ENCODE assay signal across 13 cellular contexts in genomic region chr22:34344702-34345101, GRCh38.
DNase-seq lines count a peak whose midpoint lies in the region; ATAC-seq, FAIRE-seq and TF ChIP-seq lines count a peak whose summit lies in the region.
"Had no signal": no experiment of that assay in that cellular context is flagged by ENCODE, and none has a peak within 500 bp of the region (broad histone marks: within the 10 kb centered on the region; RNA-seq: fewer than 3 reads in every experiment).

No MANE protein-coding gene starts in this region.

- H3K23ac ChIP-seq in H1 (ENCODE audit: insufficient read length) (no peak overlapping the region), mesendoderm (ENCODE audit: low read length) (no peak overlapping the region)

- H3K36me3 ChIP-seq in H1 (ENCODE audit: control insufficient read depth in 2 of 4, insufficient read depth in 4 of 4, low read length in 3 of 4) (no peaks in the 10 kb centered on the region), mesendoderm (ENCODE audit: control insufficient read depth, insufficient read depth, low read length) (no peaks in the 10 kb centered on the region), Peyer's patch (no peaks in the 10 kb centered on the region)
- H3K36me3 ChIP-seq: HAP-1 had no signal

- peak; percentile 12 for DNase-seq in NCI-H82 (lab: John Stamatoyannopoulos, UW)
- no peak for DNase-seq in NCI-H82 treated with DMSO at 0.1 percent for 48 hours (lab: John Stamatoyannopoulos, UW; ENCODE audit: unreplicated experiment)
- DNase-seq in left ventricle myocardium superior: no peak
- DNase-seq in Right ventricle myocardium superior: no peak
- DNase-seq in H1 (ENCODE audit: low read depth in 1 of 2, low spot score in 2 of 2): no peak
- DNase-seq in mesendoderm: peak; percentile 56
- no peak for DNase-seq in Peyer's patch
- DNase-seq in NCI-H526 treated with DMSO at 0.1 percent for 48 hours (lab: John Stamatoyannopoulos, UW): no peak
- DNase-seq: CD8-positive, alpha-beta memory T cell; DMS53; GOT3 had no signal

- H2AK5ac ChIP-seq in H1 (ENCODE audit: low read depth, low read length) (no peak overlapping the region), mesendoderm (ENCODE audit: low read length) (no peak overlapping the region)

- no peak overlapping the region for H2BK20ac ChIP-seq in H1 (ENCODE audit: low read length)

- no peak for TF ChIP-seq EP300 in H1 (IDR thresholded peaks at IDR 0.05; ENCODE audit: borderline replicate concordance in 1 of 2, low read depth in 2 of 2, low read length in 2 of 2)

- WGBS in H1 (ENCODE audit: extremely low coverage in 1 of 2, insufficient coverage in 1 of 2, insufficient read length in 1 of 2, insufficient replicate concordance in 2 of 2, low coverage in 1 of 2, low lambda C conversion rate in 2 of 2, missing lambda C conversion rate in 1 of 2), 2 experiments: 77% methylated on average over 1 of the region's 1 CpG; no CpG with 5 or more reads in 1 of the 2 experiments
- no CpG with 5 or more reads among the region's 1 CpG for WGBS in mesendoderm (ENCODE audit: extremely low coverage, insufficient coverage, low lambda C conversion rate)

- H3K56ac ChIP-seq in H1 (replicated peaks; ENCODE audit: insufficient read length, low read depth, low read length): no peak overlapping the region
- no peak overlapping the region for H3K56ac ChIP-seq in mesendoderm (ENCODE audit: low read length)

- peak; percentile 43 to 55 for TF ChIP-seq RAD21 in H1 (IDR thresholded peaks at IDR 0.05 in 1 of 2, conservative IDR thresholded peaks at IDR 0.05 in 1 of 2; ENCODE audit: low read depth in 2 of 2, low read length in 2 of 2)

- TF ChIP-seq CTCF in H1 (IDR thresholded peaks at IDR 0.05; ENCODE audit: control extremely low read depth in 1 of 3, insufficient read depth in 1 of 3, low read depth in 1 of 3, low read length in 3 of 3) (peak in 1 of 3 experiments; percentile 16; a peak in 1 of 4 replicates), Peyer's patch (IDR thresholded peaks at IDR 0.05) (peak in 3 of 6 experiments; percentile 7 to 24 (median 7))

- H3K79me1 ChIP-seq in H1 (ENCODE audit: low read depth, low read length) (no peaks in the 10 kb centered on the region), mesendoderm (ENCODE audit: low read length) (no peaks in the 10 kb centered on the region)

- H3K27me3 ChIP-seq in H1 (replicated peaks in 1 of 4; ENCODE audit: control insufficient read depth in 3 of 4, extremely low read depth in 1 of 4, insufficient read depth in 3 of 4, low read length in 3 of 4) (no peaks in the 10 kb centered on the region), mesendoderm (ENCODE audit: insufficient read depth, low read length, poor library complexity) (no peaks in the 10 kb centered on the region), Peyer's patch (no peaks in the 10 kb centered on the region)

- no peaks in the 10 kb centered on the region for H3K9me3 ChIP-seq in H1 (ENCODE audit: insufficient read depth in 2 of 2, low read depth in 1 of 2, low read length in 1 of 2)
- no peaks in the 10 kb centered on the region for H3K9me3 ChIP-seq in Peyer's patch
- H3K9me3 ChIP-seq: HAP-1 had no signal

- intact Hi-C loops in left ventricle myocardium superior (cut with micrococcal nuclease): no loop called here
- intact Hi-C loops in Right ventricle myocardium superior (cut with DNase I): no loop called here

- CTCF ChIA-PET in H1 (lab: Charles Lee; ENCODE audit: partially characterized antibody): interaction anchor here (1.2 to 1.3 kb wide), 3 partner anchors 195 to 692 kb away, joined by 3 to 4 read pairs (median 3); no protein-coding TSS in a partner anchor

- H2AFZ ChIP-seq in H1 (ENCODE audit: low read length): no peak overlapping the region

- no peaks in the 10 kb centered on the region for H3K23me2 ChIP-seq in H1 (ENCODE audit: low read depth, low read length)

- H3K27ac ChIP-seq in H1 (ENCODE audit: low read depth, low read length) (no peak overlapping the region), mesendoderm (ENCODE audit: low read depth, low read length) (no peak overlapping the region), Peyer's patch (no peak overlapping the region)
- H3K27ac ChIP-seq: 22Rv1 had no signal

- H4K91ac ChIP-seq in H1 (replicated peaks; ENCODE audit: insufficient read length, low read length): no peak overlapping the region

- no peak overlapping the region for H4K5ac ChIP-seq in H1 (ENCODE audit: insufficient read length, low read depth, low read length)
- no peak overlapping the region for H4K5ac ChIP-seq in mesendoderm (ENCODE audit: low read length)

- H2BK15ac ChIP-seq in H1 (ENCODE audit: low read length) (no peak overlapping the region), mesendoderm (replicated peaks; ENCODE audit: low read depth) (no peak overlapping the region)

- H3K4me1 ChIP-seq in H1 (replicated peaks in 1 of 4; ENCODE audit: control insufficient read depth in 3 of 4, insufficient read depth in 4 of 4, low read length in 3 of 4): no peaks in the 10 kb centered on the region
- no peaks in the 10 kb centered on the region for H3K4me1 ChIP-seq in mesendoderm (ENCODE audit: control insufficient read depth, low read depth, low read length)
- H3K4me1 ChIP-seq in Peyer's patch: no peaks in the 10 kb centered on the region
- H3K4me1 ChIP-seq: HAP-1 had no signal

- H3K9ac ChIP-seq in H1 (replicated peaks in 1 of 4; ENCODE audit: extremely low read depth in 1 of 4, low read depth in 3 of 4, low read length in 3 of 4) (no peak overlapping the region), mesendoderm (ENCODE audit: low read length) (no peak overlapping the region)

- no peak overlapping the region for H2BK5ac ChIP-seq in H1 (ENCODE audit: low read depth, low read length)
- H2BK5ac ChIP-seq in mesendoderm (ENCODE audit: low read length): no peak overlapping the region

- H3K79me2 ChIP-seq in H1 (ENCODE audit: control insufficient read depth in 1 of 2, insufficient read depth in 2 of 2, low read length in 2 of 2): no peaks in the 10 kb centered on the region
- no peaks in the 10 kb centered on the region for H3K79me2 ChIP-seq in mesendoderm (ENCODE audit: control insufficient read depth, insufficient read depth, low read length)

- H3K4me2 ChIP-seq in H1 (ENCODE audit: insufficient read depth in 1 of 2, low read depth in 2 of 2, low read length in 2 of 2): no peak overlapping the region
- no peak overlapping the region for H3K4me2 ChIP-seq in mesendoderm (ENCODE audit: low read length)

- H3K4me3 ChIP-seq in H1 (ENCODE audit: extremely low read depth in 1 of 4, insufficient read depth in 2 of 4, low read depth in 3 of 4, low read length in 4 of 4): no peak overlapping the region
- no peak overlapping the region for H3K4me3 ChIP-seq in mesendoderm (ENCODE audit: low read length)
- no peak overlapping the region for H3K4me3 ChIP-seq in Peyer's patch
- H3K4me3 ChIP-seq: HAP-1 had no signal

- no peak overlapping the region for H2BK120ac ChIP-seq in H1 (replicated peaks; ENCODE audit: low read depth, low read length)
- no peak overlapping the region for H2BK120ac ChIP-seq in mesendoderm (ENCODE audit: low read depth, low read length)

- TF ChIP-seq POLR2A in H1 (IDR thresholded peaks at IDR 0.05; ENCODE audit: control extremely low read depth in 1 of 2, low read depth in 2 of 2, low read length in 2 of 2): no peak
- no peak for TF ChIP-seq POLR2A in Peyer's patch (IDR thresholded peaks at IDR 0.05)

- H4K8ac ChIP-seq in H1 (ENCODE audit: extremely low read depth, insufficient read depth, low read length): no peak overlapping the region
- H4K8ac ChIP-seq in mesendoderm (ENCODE audit: low read depth, low read length): no peak overlapping the region

- no peak for FAIRE-seq in H1 (lab: Jason Lieb, UNC)

- H3K18ac ChIP-seq in H1 (ENCODE audit: extremely low read depth, low read length) (no peak overlapping the region), mesendoderm (ENCODE audit: low read length) (no peak overlapping the region)

- POLR2A ChIA-PET in H1 (lab: Charles Lee; ENCODE audit: partially characterized antibody): no interaction called here

- H3K14ac ChIP-seq in H1 (ENCODE audit: insufficient read length): no peak overlapping the region

- no peaks in the 10 kb centered on the region for H4K20me1 ChIP-seq in H1 (replicated peaks in 1 of 2; ENCODE audit: control insufficient read depth in 1 of 2, insufficient read depth in 2 of 2, low read length in 2 of 2)

- H3K4ac ChIP-seq in H1 (replicated peaks; ENCODE audit: insufficient read length, low read depth, low read length) (no peak overlapping the region), mesendoderm (ENCODE audit: low read depth, low read length) (no peak overlapping the region)

- ATAC-seq in left ventricle myocardium superior: peak; percentile 64
- no peak for ATAC-seq in Right ventricle myocardium superior (ENCODE audit: poor library complexity)

- H2BK12ac ChIP-seq in H1 (ENCODE audit: low read depth, low read length): no peak overlapping the region

TF ChIP-seq in H1, 55 proteins besides CTCF, POLR2A, EP300 and RAD21 (continues in another document):
- TF ChIP-seq TAF7 (optimal IDR thresholded peaks at IDR 0.05; ENCODE audit: borderline replicate concordance, low read depth, low read length): no peak

Comparison
In these comparisons a context has a peak if more than half of its experiments do, and no peak if none do; other contexts are left out.
1. DNase-seq: peak in NCI-H82 (single experiment) and mesendoderm (single experiment); none in NCI-H82 treated with DMSO at 0.1 percent for 48 hours (single experiment), left ventricle myocardium superior (single experiment), Right ventricle myocardium superior (single experiment), H1 (0 of 2), Peyer's patch (0 of 3) and NCI-H526 treated with DMSO at 0.1 percent for 48 hours (single experiment).